ENCODE assay signal across 19 cellular contexts in the genomic region with DNA sequence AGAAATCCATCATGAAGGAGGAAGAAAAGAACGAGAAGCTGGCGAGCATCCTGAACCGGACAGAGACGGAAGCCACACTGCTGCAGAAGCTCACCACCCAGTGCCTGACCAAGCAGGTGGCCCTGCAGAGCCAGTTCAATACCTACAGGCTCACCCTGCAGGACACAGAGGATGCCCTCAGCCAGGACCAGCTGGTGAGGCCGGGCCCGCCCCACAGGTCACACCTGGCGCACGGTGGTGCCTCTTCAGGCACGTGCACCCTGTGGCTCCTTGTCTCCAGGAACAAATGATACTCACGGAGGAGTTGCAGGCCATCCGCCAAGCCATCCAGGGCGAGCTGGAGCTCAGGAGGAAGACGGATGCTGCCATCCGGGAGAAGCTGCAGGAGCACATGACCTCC. TPM values are rescaled to one million over a fixed set of nuclear protein-coding genes. Genes with fewer than 3 reads are reported as not detected.
DNase-seq lines count a peak whose midpoint lies in the region; ATAC-seq, FAIRE-seq and TF ChIP-seq lines count a peak whose summit lies in the region.
"Had no signal": no experiment of that assay in that cellular context is flagged by ENCODE, and none has a peak within 500 bp of the region (broad histone marks: within the 10 kb centered on the region; RNA-seq: fewer than 3 reads in every experiment).

No MANE protein-coding gene starts in this region.

- H3K36me3 ChIP-seq in breast epithelium (no peaks in the 10 kb centered on the region), H1 (ENCODE audit: control insufficient read depth in 2 of 4, insufficient read depth in 4 of 4, low read length in 3 of 4) (no peaks in the 10 kb centered on the region), osteoblast (ENCODE audit: insufficient read depth, low read length) (no peaks in the 10 kb centered on the region)
- H3K36me3 ChIP-seq: BLaER1 had no signal

- H3K4me2 ChIP-seq in H1 (ENCODE audit: insufficient read depth in 1 of 2, low read depth in 2 of 2, low read length in 2 of 2) (no peak overlapping the region), osteoblast (ENCODE audit: insufficient read depth, low read length) (no peak overlapping the region)

- H4K8ac ChIP-seq in H1 (ENCODE audit: extremely low read depth, insufficient read depth, low read length) = no peak overlapping the region

- no peak overlapping the region for H2BK120ac ChIP-seq in H1 (replicated peaks; ENCODE audit: low read depth, low read length)

- CTCF ChIA-PET in MCF 10A (lab: Yijun Ruan, JAX) (interaction anchor here (0.6 to 2.1 kb wide), 18 partner anchors 10 to 315 kb away, joined by 3 to 14 read pairs (median 3); partner anchors contain the start of gene GAA), H1 (lab: Charles Lee; ENCODE audit: partially characterized antibody) (interaction anchor here (0.8 to 5.8 kb wide), 21 partner anchors 10 to 124 kb away, joined by 3 to 44 read pairs (median 4); partner anchors contain the start of gene GAA)

- H2BK20ac ChIP-seq in H1 (ENCODE audit: low read length) = no peak overlapping the region

- H3K9me3 ChIP-seq in breast epithelium (no peaks in the 10 kb centered on the region), H1 (ENCODE audit: insufficient read depth in 2 of 2, low read depth in 1 of 2, low read length in 1 of 2) (no peaks in the 10 kb centered on the region), osteoblast (ENCODE audit: low read depth, low read length) (no peaks in the 10 kb centered on the region)
- H3K9me3 ChIP-seq: BLaER1 had no signal

- H3K27ac ChIP-seq in breast epithelium = no peak overlapping the region
- no peak overlapping the region; the same call in 1 of the 2 replicates for H3K27ac ChIP-seq in H1 (ENCODE audit: low read depth, low read length)
- no peak overlapping the region for H3K27ac ChIP-seq in osteoblast (ENCODE audit: low read depth, low read length)
- H3K27ac ChIP-seq: BLaER1 had no signal

- ATAC-seq in stimulated activated naive CD8-positive, alpha-beta T cell treated with anti-CD3 and anti-CD28 coated beads, Interleukin-15, Interleukin-2, amounts not matched to agents 100 U/mL and 50 U/mL, for 24 hours = peak; percentile 29
- ATAC-seq in stimulated activated naive CD8-positive, alpha-beta T cell treated with anti-CD3 and anti-CD28 coated beads, Interleukin-15, amount 100 ng/mL, for 72 hours = no peak
- no peak for ATAC-seq in GM19351 (IDR thresholded peaks at IDR 0.05; ENCODE audit: unreplicated experiment)

- no peaks in the 10 kb centered on the region for H3K23me2 ChIP-seq in H1 (ENCODE audit: low read depth, low read length)

- no peak overlapping the region for H3K18ac ChIP-seq in H1 (ENCODE audit: extremely low read depth, low read length)

- no peak overlapping the region for H3K14ac ChIP-seq in H1 (ENCODE audit: insufficient read length)

- H3K4me3 ChIP-seq in breast epithelium (no peak overlapping the region), H1 (ENCODE audit: extremely low read depth in 1 of 4, insufficient read depth in 2 of 4, low read depth in 3 of 4, low read length in 4 of 4) (no peak overlapping the region), osteoblast (ENCODE audit: insufficient read depth, low read length) (no peak overlapping the region)
- H3K4me3 ChIP-seq: BLaER1 had no signal

- POLR2A ChIA-PET in MCF 10A (lab: Yijun Ruan, JAX) (interaction anchor here (1.2 kb wide), 1 partner anchor 73 kb away, joined by 4 read pairs; no protein-coding TSS in a partner anchor), H1 (lab: Charles Lee; ENCODE audit: partially characterized antibody) (interaction anchor here (0.7 to 1.7 kb wide), 4 partner anchors 11 to 63 kb away, joined by 3 to 6 read pairs (median 4); partner anchors contain the start of gene GAA)

- no peak overlapping the region for H3K4me3 Mint-ChIP-seq in MCF 10A (ENCODE audit: unreplicated experiment)
- H3K4me3 Mint-ChIP-seq in stimulated activated naive CD8-positive, alpha-beta T cell treated with anti-CD3 and anti-CD28 coated beads, Interleukin-15, amount 100 ng/mL, for 72 hours = no peak overlapping the region
- H3K4me3 Mint-ChIP-seq: CD14-positive monocyte; CD4-positive, alpha-beta memory T cell; H9 had no signal

- no peaks in the 10 kb centered on the region for H3K36me3 Mint-ChIP-seq in MCF 10A (ENCODE audit: insufficient read depth, unreplicated experiment)
- H3K36me3 Mint-ChIP-seq: CD14-positive monocyte; CD4-positive, alpha-beta memory T cell had no signal

- peaks cover 12% of the 10 kb centered on the region for H3K27me3 Mint-ChIP-seq in MCF 10A (ENCODE audit: insufficient read depth, unreplicated experiment)
- peaks cover 10% of the 10 kb centered on the region for H3K27me3 Mint-ChIP-seq in stimulated activated naive CD8-positive, alpha-beta T cell treated with anti-CD3 and anti-CD28 coated beads, Interleukin-15, amount 100 ng/mL, for 72 hours

- H3K4ac ChIP-seq in H1 (replicated peaks; ENCODE audit: insufficient read length, low read depth, low read length) = no peak overlapping the region

- H3K9ac ChIP-seq in H1 (replicated peaks in 1 of 4; ENCODE audit: extremely low read depth in 1 of 4, low read depth in 3 of 4, low read length in 3 of 4) = no peak overlapping the region
- H3K9ac ChIP-seq: BLaER1 had no signal

- H3K4me1 ChIP-seq in breast epithelium (peaks cover 0 to 7% of the 10 kb centered on the region in 2 donors), H1 (replicated peaks in 1 of 4; ENCODE audit: control insufficient read depth in 3 of 4, insufficient read depth in 4 of 4, low read length in 3 of 4) (peaks cover 0 to 8% (median 1%) of the 10 kb centered on the region in 4 experiments; a peak in 5 of 7 replicates), osteoblast (ENCODE audit: insufficient read depth, low read length) (peaks cover 8% of the 10 kb centered on the region)

- H3K79me1 ChIP-seq in H1 (ENCODE audit: low read depth, low read length) = no peaks in the 10 kb centered on the region

- no peak overlapping the region for H3K56ac ChIP-seq in H1 (replicated peaks; ENCODE audit: insufficient read length, low read depth, low read length)

- intact Hi-C loops in MCF 10A (cut with micrococcal nuclease) (loop anchor here (5.0 kb wide), 1 partner anchor 171 kb away; no protein-coding TSS in a partner anchor), breast epithelium (cut with DNase I; ENCODE audit: low total_unique reads) (no loop called here)

- no peak for DNase-seq in MCF 10A (ENCODE audit: unreplicated experiment)
- no peak for DNase-seq in breast epithelium (ENCODE audit: low spot score in 2 of 2)
- no peak for DNase-seq in stimulated activated naive CD8-positive, alpha-beta T cell treated with anti-CD3 and anti-CD28 coated beads, Interleukin-15, Interleukin-2, amounts not matched to agents 100 U/mL and 50 U/mL, for 24 hours
- DNase-seq in stimulated activated naive CD8-positive, alpha-beta T cell treated with anti-CD3 and anti-CD28 coated beads, Interleukin-15, amount 100 ng/mL, for 72 hours = no peak
- DNase-seq in H1 (ENCODE audit: low read depth in 1 of 2, low spot score in 2 of 2) = no peak
- DNase-seq in urothelium cell line (ENCODE audit: low spot score) = no peak
- DNase-seq in osteoblast (ENCODE audit: insufficient read length, low spot score, missing footprints) = no peak
- DNase-seq: 8988T; CD4-positive, alpha-beta memory T cell; GOT3; H9 had no signal

- H2BK15ac ChIP-seq in H1 (ENCODE audit: low read length) = no peak overlapping the region

- 90% methylated on average over 14 of the region's 14 CpGs; no CpG with 5 or more reads in 1 of the 2 experiments for WGBS in H1 (ENCODE audit: extremely low coverage in 1 of 2, insufficient coverage in 1 of 2, insufficient read length in 1 of 2, insufficient replicate concordance in 2 of 2, low coverage in 1 of 2, low lambda C conversion rate in 2 of 2, missing lambda C conversion rate in 1 of 2), 2 experiments

- no peak overlapping the region for H2AK5ac ChIP-seq in H1 (ENCODE audit: low read depth, low read length)

- no peaks in the 10 kb centered on the region for H3K27me3 ChIP-seq in breast epithelium
- no peaks in the 10 kb centered on the region for H3K27me3 ChIP-seq in H1 (replicated peaks in 1 of 4; ENCODE audit: control insufficient read depth in 3 of 4, extremely low read depth in 1 of 4, insufficient read depth in 3 of 4, low read length in 3 of 4)
- H3K27me3 ChIP-seq in osteoblast (ENCODE audit: insufficient read depth, low read length) = no peaks in the 10 kb centered on the region
- H3K27me3 ChIP-seq: BLaER1 had no signal

- TF ChIP-seq EP300 in H1 (IDR thresholded peaks at IDR 0.05; ENCODE audit: borderline replicate concordance in 1 of 2, low read depth in 2 of 2, low read length in 2 of 2) = no peak

- FAIRE-seq in H1 (lab: Jason Lieb, UNC) = no peak
- peak; percentile 37 for FAIRE-seq in urothelium cell line (lab: Jason Lieb, UNC)
- FAIRE-seq: D721Med, G401.6, GM12891, GM18507, HTR-8/SVneo had no signal

- H3K23ac ChIP-seq in H1 (ENCODE audit: insufficient read length) = no peak overlapping the region

- H3K79me2 ChIP-seq in H1 (ENCODE audit: control insufficient read depth in 1 of 2, insufficient read depth in 2 of 2, low read length in 2 of 2) (no peaks in the 10 kb centered on the region), osteoblast (ENCODE audit: insufficient read depth, low read length) (no peaks in the 10 kb centered on the region)

- no peak overlapping the region for H2AFZ ChIP-seq in H1 (ENCODE audit: low read length)
- H2AFZ ChIP-seq in osteoblast (ENCODE audit: low read length) = no peak overlapping the region

- TF ChIP-seq POLR2A in breast epithelium (IDR thresholded peaks at IDR 0.05) (no peak), H1 (IDR thresholded peaks at IDR 0.05; ENCODE audit: control extremely low read depth in 1 of 2, low read depth in 2 of 2, low read length in 2 of 2) (no peak)

- TF ChIP-seq RAD21 in H1 (IDR thresholded peaks at IDR 0.05 in 1 of 2, conservative IDR thresholded peaks at IDR 0.05 in 1 of 2; ENCODE audit: low read depth in 2 of 2, low read length in 2 of 2) = no peak

- no peaks in the 10 kb centered on the region for H3K4me1 Mint-ChIP-seq in MCF 10A (ENCODE audit: insufficient read depth, unreplicated experiment)
- H3K4me1 Mint-ChIP-seq in stimulated activated naive CD8-positive, alpha-beta T cell treated with anti-CD3 and anti-CD28 coated beads, Interleukin-15, amount 100 ng/mL, for 72 hours = peaks cover 8% of the 10 kb centered on the region

- no peak overlapping the region for H2BK5ac ChIP-seq in H1 (ENCODE audit: low read depth, low read length)

- peak overlapping the region; percentile 54 for H3K27ac Mint-ChIP-seq in MCF 10A (ENCODE audit: low read depth, unreplicated experiment)
- peak overlapping the region in 1 of 2 donors; percentile 91 for H3K27ac Mint-ChIP-seq in stimulated activated naive CD8-positive, alpha-beta T cell treated with anti-CD3 and anti-CD28 coated beads, Interleukin-15, amount 100 ng/mL, for 72 hours
- H3K27ac Mint-ChIP-seq: CD4-positive, alpha-beta memory T cell; H9 had no signal

- no peaks in the 10 kb centered on the region for H3K9me3 Mint-ChIP-seq in MCF 10A (ENCODE audit: unreplicated experiment)
- no peaks in the 10 kb centered on the region for H3K9me3 Mint-ChIP-seq in stimulated activated naive CD8-positive, alpha-beta T cell treated with anti-CD3 and anti-CD28 coated beads, Interleukin-15, amount 100 ng/mL, for 72 hours
- H3K9me3 Mint-ChIP-seq: CD14-positive monocyte; CD4-positive, alpha-beta memory T cell had no signal

- no TSS peak for BruUV-seq in MCF 10A (replicated peaks; lab: Mats Ljungman, UMichigan)

- H4K91ac ChIP-seq in H1 (replicated peaks; ENCODE audit: insufficient read length, low read length) = no peak overlapping the region

- H4K5ac ChIP-seq in H1 (ENCODE audit: insufficient read length, low read depth, low read length) = no peak overlapping the region

- TF ChIP-seq CTCF in MCF 10A (IDR thresholded peaks at IDR 0.05; ENCODE audit: unreplicated experiment) (no peak), breast epithelium (IDR thresholded peaks at IDR 0.05) (no peak), H1 (IDR thresholded peaks at IDR 0.05; ENCODE audit: control extremely low read depth in 1 of 3, insufficient read depth in 1 of 3, low read depth in 1 of 3, low read length in 3 of 3) (no peak), osteoblast (IDR thresholded peaks at IDR 0.05; ENCODE audit: extremely low read depth, low read depth, low read length) (no peak)

- H4K20me1 ChIP-seq in H1 (replicated peaks in 1 of 2; ENCODE audit: control insufficient read depth in 1 of 2, insufficient read depth in 2 of 2, low read length in 2 of 2) (no peaks in the 10 kb centered on the region), osteoblast (ENCODE audit: insufficient read depth, low read length) (no peaks in the 10 kb centered on the region)
- H4K20me1 ChIP-seq: BLaER1 had no signal

- H2BK12ac ChIP-seq in H1 (ENCODE audit: low read depth, low read length) = 0 out of 2 replicates have a peak overlapping the region, but pooled peaks have one; percentile 2

RNA-seq across cellular contexts. Expression of gene GAA, which starts 19.8 kb away (rescaled TPM):
- 26.0 and 31.3 TPM in 2 replicates for total RNA-seq in MCF 10A (2022)
- total RNA-seq in breast epithelium = 10 to 100 TPM; 40.6 to 80.3 (median 56.5) TPM
- 25.3 and 30.0 TPM in 2 replicates for total RNA-seq in H1 (2021; fragmentation: NEBNext Ultra II Directional; extraction: Animal tissue kit (Norgen Biotek cat#: 25700))
- 14.8 and 32.7 TPM in 2 replicates for polyA plus RNA-seq in H1 (2011; rRNA removed)
- 24.0 TPM for polyA plus RNA-seq in H1 (2011; cell fraction: cytosol; rRNA removed)
- 151 TPM for polyA plus RNA-seq in H1 (2011; cell fraction: nucleus; rRNA removed)
- 20.2 to 49.6 TPM (median 37.7 TPM) in 4 replicates for polyA plus RNA-seq in H1 (2012, experiment 1 of 2)
- polyA plus RNA-seq in H1 (2012, experiment 2 of 2) = 24.4 TPM
- polyA plus RNA-seq in H1 (2013, experiment 1 of 2) = 45.2 TPM
- polyA plus RNA-seq in H1 (2013, experiment 2 of 2) = 38.1 TPM
- 5.0 and 7.6 TPM in 2 replicates for polyA minus RNA-seq in H1 (2011; rRNA and poly(A)+ RNA removed)
- 17.7 TPM for polyA minus RNA-seq in H1 (2011; cell fraction: cytosol; rRNA and poly(A)+ RNA removed)
- 25.7 TPM for polyA minus RNA-seq in H1 (2011; cell fraction: nucleus; rRNA and poly(A)+ RNA removed)
- 76.7 and 91.3 TPM in 2 replicates for total RNA-seq in osteoblast

RNA-seq across cellular contexts. Expression of gene CCDC40, which starts 45.2 kb away (rescaled TPM):
- total RNA-seq in MCF 10A (2022) (4.1 and 4.8 TPM in 2 replicates), breast epithelium (10 to 100 TPM in 2 of 3 donors, 1 to 10 TPM in 1; 7.4 to 11.8 (median 11.6) TPM), osteoblast (8.3 and 11.8 TPM in 2 replicates)
- total RNA-seq in H1 (2021; fragmentation: NEBNext Ultra II Directional; extraction: Animal tissue kit (Norgen Biotek cat#: 25700)) = 11.5 and 11.6 TPM in 2 replicates
- 4.1 and 4.8 TPM in 2 replicates for polyA plus RNA-seq in H1 (2011; rRNA removed)
- 6.4 TPM for polyA plus RNA-seq in H1 (2011; cell fraction: cytosol; rRNA removed)
- 11.8 TPM for polyA plus RNA-seq in H1 (2011; cell fraction: nucleus; rRNA removed)
- polyA plus RNA-seq in H1 (2012, experiment 1 of 2) = 8.1 to 15.2 TPM (median 9.5 TPM) in 4 replicates
- polyA plus RNA-seq in H1 (2012, experiment 2 of 2) = 3.3 TPM
- polyA plus RNA-seq in H1 (2013, experiment 1 of 2) = 3.0 TPM
- 2.9 TPM for polyA plus RNA-seq in H1 (2013, experiment 2 of 2)
- 3.7 and 4.0 TPM in 2 replicates for polyA minus RNA-seq in H1 (2011; rRNA and poly(A)+ RNA removed)
- polyA minus RNA-seq in H1 (2011; cell fraction: cytosol; rRNA and poly(A)+ RNA removed) = 8.0 TPM
- 3.8 TPM for polyA minus RNA-seq in H1 (2011; cell fraction: nucleus; rRNA and poly(A)+ RNA removed)
- polyA plus RNA-seq: CD4-positive, alpha-beta memory T cell had no signal

RNA-seq across cellular contexts. Expression of gene TBC1D16, which starts 45.9 kb away (rescaled TPM):
- total RNA-seq in MCF 10A (2022) (21.1 and 26.5 TPM in 2 replicates), breast epithelium (10 to 100 TPM; 27.1 to 92.2 (median 32.8) TPM), osteoblast (63.1 and 68.8 TPM in 2 replicates)
- 109 and 111 TPM in 2 replicates for total RNA-seq in H1 (2021; fragmentation: NEBNext Ultra II Directional; extraction: Animal tissue kit (Norgen Biotek cat#: 25700))
- 21.1 and 29.7 TPM in 2 replicates for polyA plus RNA-seq in H1 (2011; rRNA removed)
- 28.8 TPM for polyA plus RNA-seq in H1 (2011; cell fraction: cytosol; rRNA removed)
- polyA plus RNA-seq in H1 (2011; cell fraction: nucleus; rRNA removed) = 47.7 TPM
- 46.6 to 63.2 TPM (median 51.9 TPM) in 4 replicates for polyA plus RNA-seq in H1 (2012, experiment 1 of 2)
- polyA plus RNA-seq in H1 (2012, experiment 2 of 2) = 41.5 TPM
- 32.7 TPM for polyA plus RNA-seq in H1 (2013, experiment 1 of 2)
- polyA plus RNA-seq in H1 (2013, experiment 2 of 2) = 34.5 TPM
- polyA minus RNA-seq in H1 (2011; rRNA and poly(A)+ RNA removed) = 64.0 and 65.1 TPM in 2 replicates
- polyA minus RNA-seq in H1 (2011; cell fraction: cytosol; rRNA and poly(A)+ RNA removed) = 50.4 TPM
- polyA minus RNA-seq in H1 (2011; cell fraction: nucleus; rRNA and poly(A)+ RNA removed) = 44.3 TPM
